20 cellular contexts compared by ENCODE assay signal in genomic region chr5:12934722-12935121, GRCh38.
A peak's percentile ranks its signal among the peaks of the same experiment; 100 is the strongest.
DNase-seq lines count a peak whose midpoint lies in the region; TF ChIP-seq lines count a peak whose summit lies in the region.
"Had no signal": no experiment of that assay in that cellular context is flagged by ENCODE, and none has a peak within 500 bp of the region (broad histone marks: within the 10 kb centered on the region; RNA-seq: fewer than 3 reads in every experiment).

No MANE protein-coding gene starts in this region.

- no peaks in the 10 kb centered on the region for H3K9me3 ChIP-seq in colonic mucosa
- H3K9me3 ChIP-seq: BLaER1 treated with 17β-estradiol and CSF1 and Interleukin-3, amounts not matched to agents 10 nM and 100 nM; esophagus muscularis mucosa; upper lobe of right lung had no signal

- no peak overlapping the region for H3K9ac ChIP-seq in KMS-11
- no peak overlapping the region for H3K9ac ChIP-seq in colonic mucosa (ENCODE audit: low read depth in 2 of 2, low read length in 2 of 2)
- H3K9ac ChIP-seq: BLaER1 treated with 17β-estradiol and CSF1 and Interleukin-3, amounts not matched to agents 10 nM and 100 nM had no signal

- no peaks in the 10 kb centered on the region for H3K79me2 ChIP-seq in KMS-11 (ENCODE audit: insufficient read depth, low read depth)

- TF ChIP-seq CTCF in KMS-11 (conservative IDR thresholded peaks at IDR 0.05; ENCODE audit: low read depth, low read length) (no peak), colonic mucosa (IDR thresholded peaks at IDR 0.05) (no peak)

- H3K36me3 ChIP-seq in KMS-11 (ENCODE audit: insufficient read depth) (no peaks in the 10 kb centered on the region; the same call in 1 of the 2 replicates), colonic mucosa (no peaks in the 10 kb centered on the region)
- H3K36me3 ChIP-seq: BLaER1 treated with 17β-estradiol and CSF1 and Interleukin-3, amounts not matched to agents 10 nM and 100 nM; esophagus muscularis mucosa; stomach; upper lobe of right lung had no signal

- DNase-seq in NCI-H2081 (lab: John Stamatoyannopoulos, UW) (peak; percentile 5 to 62), NCI-H2081 treated with DMSO at 0.1 percent for 48 hours (lab: John Stamatoyannopoulos, UW) (no peak), SHP77 (lab: John Stamatoyannopoulos, UW) (peak; percentile 48 to 74), kidney tubule cell (ENCODE audit: low spot score) (peak; percentile 68), NCI-H82 (lab: John Stamatoyannopoulos, UW) (no peak), colonic mucosa (no peak), foreskin melanocyte (no peak)
- DNase-seq: activated CD8-positive, alpha-beta memory T cell treated with anti-CD3 and anti-CD28 coated beads, Interleukin-2, amount 50 U/mL, for 48 hours; activated gamma-delta T cell; KG1; midbrain; NCI-H1092; posterior cingulate gyrus; stomach; T-helper 1 cell; upper lobe of right lung had no signal

- H3K27me3 ChIP-seq in KMS-11 (ENCODE audit: insufficient read depth, low read depth): no peaks in the 10 kb centered on the region
- no peaks in the 10 kb centered on the region for H3K27me3 ChIP-seq in colonic mucosa
- H3K27me3 ChIP-seq: BLaER1 treated with 17β-estradiol and CSF1 and Interleukin-3, amounts not matched to agents 10 nM and 100 nM; esophagus muscularis mucosa; stomach; upper lobe of right lung had no signal

- intact Hi-C loops in colonic mucosa (cut with DNase I): no loop called here

- no peaks in the 10 kb centered on the region for H4K20me1 ChIP-seq in KMS-11 (ENCODE audit: insufficient read depth)
- H4K20me1 ChIP-seq: BLaER1 treated with 17β-estradiol and CSF1 and Interleukin-3, amounts not matched to agents 10 nM and 100 nM had no signal

- peak overlapping the region; percentile 34; the same call in 1 of the 2 replicates for H2AFZ ChIP-seq in KMS-11 (ENCODE audit: low read depth)

- H3K4me3 ChIP-seq in KMS-11 (IDR thresholded peaks at IDR 0.05; ENCODE audit: insufficient read depth, low read depth, low read length): no peak overlapping the region
- H3K4me3 ChIP-seq in colonic mucosa: no peak overlapping the region
- H3K4me3 ChIP-seq: BLaER1 treated with 17β-estradiol and CSF1 and Interleukin-3, amounts not matched to agents 10 nM and 100 nM; esophagus muscularis mucosa; skin epidermis; stomach; upper lobe of right lung had no signal

- H3K27ac ChIP-seq in KMS-11 (no peak overlapping the region), colonic mucosa (no peak overlapping the region)
- H3K27ac ChIP-seq: BLaER1 treated with 17β-estradiol and CSF1 and Interleukin-3, amounts not matched to agents 10 nM and 100 nM; esophagus muscularis mucosa; stomach; upper lobe of right lung had no signal

- peak overlapping the region; percentile 29 for H3K4me2 ChIP-seq in KMS-11
- H3K4me2 ChIP-seq: BLaER1 treated with 17β-estradiol and CSF1 and Interleukin-3, amounts not matched to agents 10 nM and 100 nM had no signal

- peaks cover 9% of the 10 kb centered on the region for H3K4me1 ChIP-seq in KMS-11 (ENCODE audit: low read depth, poor library complexity, severe bottlenecking)
- H3K4me1 ChIP-seq in colonic mucosa: no peaks in the 10 kb centered on the region
- H3K4me1 ChIP-seq: BLaER1 treated with 17β-estradiol and CSF1 and Interleukin-3, amounts not matched to agents 10 nM and 100 nM; esophagus muscularis mucosa; stomach; upper lobe of right lung had no signal

Comparison
In these comparisons a context has a peak if more than half of its experiments do, and no peak if none do; other contexts are left out.
1. DNase-seq: peak in NCI-H2081 (2 of 2), SHP77 (2 of 2) and kidney tubule cell (single experiment); none in NCI-H2081 treated with DMSO at 0.1 percent for 48 hours (single experiment), NCI-H82 (single experiment), colonic mucosa (single experiment) and foreskin melanocyte (single experiment).